Comparison of ENCODE assay signal across 36 cellular contexts in genomic region chr4:108674356-108674977, GRCh38.
"Had no signal": no experiment of that assay in that cellular context is flagged by ENCODE, and none has a peak within 500 bp of the region (broad histone marks: within the 10 kb centered on the region; RNA-seq: fewer than 3 reads in every experiment).

No MANE protein-coding gene starts in this region.

- H3K27me3 ChIP-seq: adrenal gland, body of pancreas, brain microvascular endothelial cell, breast epithelium had no signal

- H3K4me3 Mint-ChIP-seq: activated B cell treated with CpG ODN at 0.5 μM for 24 hours; activated CD4-positive, alpha-beta memory T cell treated with anti-CD3 and anti-CD28 coated beads for 36 hours; activated CD4-positive, alpha-beta T cell treated with anti-CD3 and anti-CD28 coated beads, Interleukin-2, amount 10 ng/mL, durations not matched to agents 24 days and 14 days; activated CD8-positive, alpha-beta T cell treated with anti-CD3 and anti-CD28 coated beads for 36 hours; activated naive CD4-positive, alpha-beta T cell treated with anti-CD3 and anti-CD28 coated beads for 36 hours; activated naive CD8-positive, alpha-beta T cell treated with anti-CD3 and anti-CD28 coated beads for 36 hours; activated T-cell treated with anti-CD3 and anti-CD28 coated beads, Interleukin-2, amount 50 U/mL, for 4 hours; activated T-cell treated with anti-CD3 and anti-CD28 coated beads, Interleukin-2, amount 50 U/mL, for 72 hours; activated T-helper 1 cell treated with anti-CD3 and anti-CD28 coated beads, Interleukin-12 subunit alpha, Interleukin-12 subunit beta, Interleukin-2, Interleukin-4 antibody, amounts not matched to agents 30 ng/mL and 10 ng/mL and 1 ng/mL, durations not matched to agents 14 hours and 24 hours and 36 hours; activated T-helper 17 cell treated with anti-CD3 and anti-CD28 coated beads, Interleukin-2, amount 50 U/mL, for 72 hours; T-helper 1 cell treated with Interleukin-12 subunit alpha and Interleukin-12 subunit beta and Interleukin-4 antibody, amounts not matched to agents 30 μg/mL and 1 μg/mL, for 36 hours; T-helper 2 cell treated with Interferon-gamma antibody and Interleukin-4, amounts not matched to agents 5 μg/mL and 100 μg/mL, for 36 hours had no signal

- H3K9me3 Mint-ChIP-seq: activated B cell treated with CpG ODN at 0.5 μM for 24 hours; activated CD4-positive, alpha-beta memory T cell treated with anti-CD3 and anti-CD28 coated beads for 36 hours; activated CD4-positive, alpha-beta T cell treated with anti-CD3 and anti-CD28 coated beads, Interleukin-2, amount 10 ng/mL, durations not matched to agents 24 days and 14 days; activated CD8-positive, alpha-beta T cell treated with anti-CD3 and anti-CD28 coated beads for 36 hours; activated naive CD4-positive, alpha-beta T cell treated with anti-CD3 and anti-CD28 coated beads for 36 hours; activated naive CD4-positive, alpha-beta T cell treated with anti-CD3 and anti-CD28 coated beads, Interleukin-2, amount 50 U/mL, for 72 hours; activated naive CD8-positive, alpha-beta T cell treated with anti-CD3 and anti-CD28 coated beads for 36 hours; activated T-cell treated with anti-CD3 and anti-CD28 coated beads, Interleukin-2, amount 50 U/mL, for 4 hours; activated T-cell treated with anti-CD3 and anti-CD28 coated beads, Interleukin-2, amount 50 U/mL, for 72 hours; activated T-helper 1 cell treated with anti-CD3 and anti-CD28 coated beads, Interleukin-12 subunit alpha, Interleukin-12 subunit beta, Interleukin-2, Interleukin-4 antibody, amounts not matched to agents 30 ng/mL and 10 ng/mL and 1 ng/mL, durations not matched to agents 14 hours and 24 hours and 36 hours; activated T-helper 17 cell treated with anti-CD3 and anti-CD28 coated beads, Interleukin-2, amount 50 U/mL, for 72 hours; T-helper 1 cell treated with Interleukin-12 subunit alpha and Interleukin-12 subunit beta and Interleukin-4 antibody, amounts not matched to agents 30 μg/mL and 1 μg/mL, for 36 hours; T-helper 2 cell treated with Interferon-gamma antibody and Interleukin-4, amounts not matched to agents 5 μg/mL and 100 μg/mL, for 36 hours had no signal

- H3K27me3 Mint-ChIP-seq: activated B cell treated with CpG ODN at 0.5 μM for 24 hours; activated CD4-positive, alpha-beta memory T cell treated with anti-CD3 and anti-CD28 coated beads for 36 hours; activated CD4-positive, alpha-beta T cell treated with anti-CD3 and anti-CD28 coated beads, Interleukin-2, amount 10 ng/mL, durations not matched to agents 24 days and 14 days; activated CD8-positive, alpha-beta T cell treated with anti-CD3 and anti-CD28 coated beads for 36 hours; activated naive CD8-positive, alpha-beta T cell treated with anti-CD3 and anti-CD28 coated beads for 36 hours; activated T-helper 17 cell treated with anti-CD3 and anti-CD28 coated beads, Interleukin-2, amount 50 U/mL, for 72 hours had no signal

- H3K36me3 ChIP-seq: adrenal gland, breast epithelium had no signal

- FAIRE-seq: astrocyte, TTC549 had no signal

- ATAC-seq: activated CD8-positive, alpha-beta T cell treated with anti-CD3 and anti-CD28 coated beads for 36 hours; activated naive CD4-positive, alpha-beta T cell treated with anti-CD3 and anti-CD28 coated beads, Interleukin-2, amount 50 U/mL, for 72 hours; activated T-cell treated with anti-CD3 and anti-CD28 coated beads, Interleukin-2, amount 50 U/mL, for 4 hours; activated T-cell treated with anti-CD3 and anti-CD28 coated beads, Interleukin-2, amount 50 U/mL, for 72 hours; activated T-helper 17 cell treated with anti-CD3 and anti-CD28 coated beads, Interleukin-2, amount 50 U/mL, for 72 hours; body of pancreas had no signal

- H3K27ac ChIP-seq: adrenal gland, body of pancreas, brain microvascular endothelial cell, breast epithelium, VCaP had no signal

- H3K9me3 ChIP-seq: adrenal gland, body of pancreas, breast epithelium had no signal

- H3K4me1 ChIP-seq: adrenal gland, body of pancreas, breast epithelium had no signal

- H3K4me1 Mint-ChIP-seq: activated B cell treated with CpG ODN at 0.5 μM for 24 hours; activated T-helper 17 cell treated with anti-CD3 and anti-CD28 coated beads, Interleukin-2, amount 50 U/mL, for 72 hours had no signal

- H3K27ac Mint-ChIP-seq: activated B cell treated with CpG ODN at 0.5 μM for 24 hours; activated CD4-positive, alpha-beta memory T cell treated with anti-CD3 and anti-CD28 coated beads for 36 hours; activated CD4-positive, alpha-beta T cell treated with anti-CD3 and anti-CD28 coated beads, Interleukin-2, amount 10 ng/mL, durations not matched to agents 24 days and 14 days; activated CD8-positive, alpha-beta T cell treated with anti-CD3 and anti-CD28 coated beads for 36 hours; activated naive CD4-positive, alpha-beta T cell treated with anti-CD3 and anti-CD28 coated beads for 36 hours; activated naive CD4-positive, alpha-beta T cell treated with anti-CD3 and anti-CD28 coated beads, Interleukin-2, amount 50 U/mL, for 72 hours; activated naive CD8-positive, alpha-beta T cell treated with anti-CD3 and anti-CD28 coated beads for 36 hours; activated T-cell treated with anti-CD3 and anti-CD28 coated beads, Interleukin-2, amount 50 U/mL, for 72 hours; activated T-helper 1 cell treated with anti-CD3 and anti-CD28 coated beads, Interleukin-12 subunit alpha, Interleukin-12 subunit beta, Interleukin-2, Interleukin-4 antibody, amounts not matched to agents 30 ng/mL and 10 ng/mL and 1 ng/mL, durations not matched to agents 14 hours and 24 hours and 36 hours; activated T-helper 17 cell treated with anti-CD3 and anti-CD28 coated beads, Interleukin-2, amount 50 U/mL, for 72 hours; T-helper 1 cell treated with Interleukin-12 subunit alpha and Interleukin-12 subunit beta and Interleukin-4 antibody, amounts not matched to agents 30 μg/mL and 1 μg/mL, for 36 hours; T-helper 2 cell treated with Interferon-gamma antibody and Interleukin-4, amounts not matched to agents 5 μg/mL and 100 μg/mL, for 36 hours had no signal

- DNase-seq: activated B cell treated with CpG ODN at 0.5 μM for 24 hours; activated CD4-positive, alpha-beta memory T cell treated with anti-CD3 and anti-CD28 coated beads for 36 hours; activated CD4-positive, alpha-beta T cell treated with anti-CD3 and anti-CD28 coated beads for 4 hours; activated CD4-positive, alpha-beta T cell treated with anti-CD3 and anti-CD28 coated beads, Interleukin-2, amount 10 ng/mL, durations not matched to agents 24 days and 14 days; activated CD4-positive, alpha-beta T cell treated with anti-CD3 and anti-CD28 coated beads, Interleukin-2, amount 50 U/mL, for 1 hour; activated CD4-positive, alpha-beta T cell treated with anti-CD3 and anti-CD28 coated beads, Interleukin-2, amount 50 U/mL, for 4 hours; activated CD4-positive, CD25-positive, alpha-beta regulatory T cell treated with anti-CD3 and anti-CD28 coated beads, Interleukin-2, amount 50 U/mL, for 72 hours; activated CD8-positive, alpha-beta memory T cell treated with anti-CD3 and anti-CD28 coated beads, Interleukin-2, amount 50 U/mL, for 4 hours; activated CD8-positive, alpha-beta T cell treated with anti-CD3 and anti-CD28 coated beads for 36 hours; activated effector memory CD4-positive, alpha-beta T cell treated with anti-CD3 and anti-CD28 coated beads, Interleukin-2, amount 50 U/mL, for 16 hours; activated gamma-delta T cell treated with Interleukin-2 at 50 U/mL for 16 hours; activated naive CD4-positive, alpha-beta T cell; activated naive CD4-positive, alpha-beta T cell treated with anti-CD3 and anti-CD28 coated beads for 36 hours; activated naive CD4-positive, alpha-beta T cell treated with anti-CD3 and anti-CD28 coated beads, Interleukin-2, amount 50 U/mL, for 16 hours; activated naive CD8-positive, alpha-beta T cell treated with anti-CD3 and anti-CD28 coated beads for 36 hours; activated T-cell treated with anti-CD3 and anti-CD28 coated beads for 4 hours; activated T-cell treated with anti-CD3 and anti-CD28 coated beads, Interleukin-2, amount 50 U/mL, for 1 hour; activated T-cell treated with anti-CD3 and anti-CD28 coated beads, Interleukin-2, amount 50 U/mL, for 4 hours; activated T-cell treated with anti-CD3 and anti-CD28 coated beads, Interleukin-2, amount 50 U/mL, for 72 hours; adrenal gland; amniotic stem cell; aorta; body of pancreas; brain microvascular endothelial cell; central memory CD4-positive, alpha-beta T cell; T-helper 2 cell; T-helper 9 cell had no signal

- H3K4me3 ChIP-seq: adrenal gland, body of pancreas, breast epithelium had no signal
